Comparison of ENCODE assay signal across 24 cellular contexts in genomic region chr19:29326351-29326750, GRCh38.
A peak's percentile ranks its signal among the peaks of the same experiment; 100 is the strongest.
DNase-seq lines count a peak whose midpoint lies in the region; ATAC-seq, FAIRE-seq and TF ChIP-seq lines count a peak whose summit lies in the region.
"Had no signal": no experiment of that assay in that cellular context is flagged by ENCODE, and none has a peak within 500 bp of the region (broad histone marks: within the 10 kb centered on the region; RNA-seq: fewer than 3 reads in every experiment).

No MANE protein-coding gene starts in this region.

- WGBS in mesendoderm (ENCODE audit: extremely low coverage, insufficient coverage, low lambda C conversion rate) = no CpG with 5 or more reads among the region's 4 CpGs

- no peaks in the 10 kb centered on the region for H3K79me2 ChIP-seq in mesendoderm (ENCODE audit: control insufficient read depth, insufficient read depth, low read length)

- no peak overlapping the region for H2BK5ac ChIP-seq in mesendoderm (ENCODE audit: low read length)

- TF ChIP-seq POLR2A in vagina (IDR thresholded peaks at IDR 0.05) = no peak

- H3K9ac ChIP-seq in mesendoderm (ENCODE audit: low read length) = no peak overlapping the region

- no peak overlapping the region for H2AK5ac ChIP-seq in mesendoderm (ENCODE audit: low read length)

- H3K36me3 ChIP-seq in mesendoderm (ENCODE audit: control insufficient read depth, insufficient read depth, low read length) (no peaks in the 10 kb centered on the region), vagina (no peaks in the 10 kb centered on the region)
- H3K36me3 ChIP-seq: heart right ventricle had no signal

- H3K36me3 Mint-ChIP-seq in natural killer cell treated with Interleukin-12 subunit alpha and Interleukin-12 subunit beta and Interleukin-15 and Interleukin-18, amount 100 ng/mL, for 72 hours = no peaks in the 10 kb centered on the region
- H3K36me3 Mint-ChIP-seq in natural killer cell = no peaks in the 10 kb centered on the region

- no peak overlapping the region for H2BK120ac ChIP-seq in mesendoderm (ENCODE audit: low read depth, low read length)

- no peak overlapping the region for H3K4me3 Mint-ChIP-seq in natural killer cell treated with Interleukin-12 subunit alpha and Interleukin-12 subunit beta and Interleukin-15 and Interleukin-18, amount 100 ng/mL, for 72 hours
- no peak overlapping the region for H3K4me3 Mint-ChIP-seq in natural killer cell
- H3K4me3 Mint-ChIP-seq: naive thymus-derived CD4-positive, alpha-beta T cell; T-helper 2 cell treated with Interferon-gamma antibody and Interleukin-4, amounts not matched to agents 5 μg/mL and 100 μg/mL, for 36 hours had no signal

- no peak overlapping the region for H3K4me2 ChIP-seq in mesendoderm (ENCODE audit: low read length)

- peak; percentile 34 for DNase-seq in natural killer cell treated with Interleukin-12 subunit alpha and Interleukin-12 subunit beta and Interleukin-15 and Interleukin-18, amount 100 ng/mL, for 72 hours (ENCODE audit: low spot score)
- DNase-seq in natural killer cell (no peak), RCC 7860 (ENCODE audit: low spot score) (peak; percentile 29), mesendoderm (peak; percentile 22), vagina (ENCODE audit: extremely low spot score in 2 of 2) (peak; percentile 54 to 64), NCI-H345 (lab: John Stamatoyannopoulos, UW) (no peak)
- no peak for DNase-seq in activated CD4-positive, CD25-positive, alpha-beta regulatory T cell treated with anti-CD3 and anti-CD28 coated beads, Interleukin-2, amount 50 U/mL, for 72 hours
- no peak for DNase-seq in stimulated activated CD4-positive, alpha-beta T cell treated with anti-CD3 and anti-CD28 coated beads, Interleukin-4, amount 100 ng/mL, for 4 hours
- DNase-seq: body of pancreas; effector CD4-positive, alpha-beta T cell; foreskin fibroblast; HCEC 1CT; heart right ventricle; left cardiac atrium; mesenchymal stem cell; naive thymus-derived CD4-positive, alpha-beta T cell; NCI-H1105 treated with DMSO at 0.1 percent for 48 hours; NCI-H2029; NCI-H774; Right ventricle myocardium superior; trophoblast cell had no signal

- no peak for ATAC-seq in natural killer cell treated with Interleukin-12 subunit alpha and Interleukin-12 subunit beta and Interleukin-15 and Interleukin-18, amount 100 ng/mL, for 72 hours
- no peak for ATAC-seq in natural killer cell
- ATAC-seq: body of pancreas; heart right ventricle; left cardiac atrium; naive thymus-derived CD4-positive, alpha-beta T cell had no signal

- no peak overlapping the region for H4K5ac ChIP-seq in mesendoderm (ENCODE audit: low read length)

- no peaks in the 10 kb centered on the region for H3K9me3 Mint-ChIP-seq in natural killer cell treated with Interleukin-12 subunit alpha and Interleukin-12 subunit beta and Interleukin-15 and Interleukin-18, amount 100 ng/mL, for 72 hours
- H3K9me3 Mint-ChIP-seq in natural killer cell = no peaks in the 10 kb centered on the region
- H3K9me3 Mint-ChIP-seq: T-helper 2 cell treated with Interferon-gamma antibody and Interleukin-4, amounts not matched to agents 5 μg/mL and 100 μg/mL, for 36 hours had no signal

- H3K4me3 ChIP-seq in mesendoderm (ENCODE audit: low read length) (no peak overlapping the region), vagina (no peak overlapping the region)
- H3K4me3 ChIP-seq: body of pancreas, heart right ventricle had no signal

- H2BK15ac ChIP-seq in mesendoderm (replicated peaks; ENCODE audit: low read depth) = no peak overlapping the region

- no peak overlapping the region for H3K56ac ChIP-seq in mesendoderm (ENCODE audit: low read length)

- no peak overlapping the region for H3K18ac ChIP-seq in mesendoderm (ENCODE audit: low read length)

- TF ChIP-seq CTCF in natural killer cell (IDR thresholded peaks at IDR 0.05) (no peak), vagina (IDR thresholded peaks at IDR 0.05) (no peak)

- FAIRE-seq in RCC 7860 (lab: Jason Lieb, UNC) = no peak

- H3K23ac ChIP-seq in mesendoderm (ENCODE audit: low read length) = no peak overlapping the region

- H4K8ac ChIP-seq in mesendoderm (ENCODE audit: low read depth, low read length) = no peak overlapping the region

- intact Hi-C loops in natural killer cell (cut with micrococcal nuclease) = no loop called here
- intact Hi-C loops in vagina (cut with DNase I) = no loop called here

- H3K79me1 ChIP-seq in mesendoderm (ENCODE audit: low read length) = no peaks in the 10 kb centered on the region

- H3K9me3 ChIP-seq in vagina = no peaks in the 10 kb centered on the region
- H3K9me3 ChIP-seq: body of pancreas, heart right ventricle had no signal

- no peaks in the 10 kb centered on the region for H3K4me1 Mint-ChIP-seq in natural killer cell treated with Interleukin-12 subunit alpha and Interleukin-12 subunit beta and Interleukin-15 and Interleukin-18, amount 100 ng/mL, for 72 hours (ENCODE audit: low read depth in 2 of 2)
- H3K4me1 Mint-ChIP-seq in natural killer cell = no peaks in the 10 kb centered on the region

- peaks cover 11 to 13% of the 10 kb centered on the region in 2 donors for H3K27me3 Mint-ChIP-seq in natural killer cell treated with Interleukin-12 subunit alpha and Interleukin-12 subunit beta and Interleukin-15 and Interleukin-18, amount 100 ng/mL, for 72 hours
- peaks cover 15 to 35% of the 10 kb centered on the region in 2 donors for H3K27me3 Mint-ChIP-seq in natural killer cell (ENCODE audit: low read depth in 2 of 2)

- no peak overlapping the region for H3K27ac ChIP-seq in mesendoderm (ENCODE audit: low read depth, low read length)
- H3K27ac ChIP-seq in vagina = no peak overlapping the region
- H3K27ac ChIP-seq: body of pancreas, epithelial cell of prostate, heart right ventricle, VCaP had no signal

- H3K4ac ChIP-seq in mesendoderm (ENCODE audit: low read depth, low read length) = no peak overlapping the region

- H3K27me3 ChIP-seq in mesendoderm (ENCODE audit: insufficient read depth, low read length, poor library complexity) (no peaks in the 10 kb centered on the region), vagina (no peaks in the 10 kb centered on the region)
- H3K27me3 ChIP-seq: body of pancreas had no signal

- H3K27ac Mint-ChIP-seq in natural killer cell treated with Interleukin-12 subunit alpha and Interleukin-12 subunit beta and Interleukin-15 and Interleukin-18, amount 100 ng/mL, for 72 hours = no peak overlapping the region
- H3K27ac Mint-ChIP-seq in natural killer cell = no peak overlapping the region
- H3K27ac Mint-ChIP-seq: naive thymus-derived CD4-positive, alpha-beta T cell; T-helper 2 cell treated with Interferon-gamma antibody and Interleukin-4, amounts not matched to agents 5 μg/mL and 100 μg/mL, for 36 hours had no signal

- no peaks in the 10 kb centered on the region for H3K4me1 ChIP-seq in mesendoderm (ENCODE audit: control insufficient read depth, low read depth, low read length)
- H3K4me1 ChIP-seq in vagina = no peaks in the 10 kb centered on the region
- H3K4me1 ChIP-seq: body of pancreas, heart right ventricle had no signal

Comparison
In these comparisons a context has a peak if more than half of its experiments do, and no peak if none do; other contexts are left out.
1. DNase-seq: peak in natural killer cell treated with Interleukin-12 subunit alpha and Interleukin-12 subunit beta and Interleukin-15 and Interleukin-18, amount 100 ng/mL, for 72 hours (single experiment), RCC 7860 (single experiment), mesendoderm (single experiment) and vagina (2 of 2); none in natural killer cell (single experiment), activated CD4-positive, CD25-positive, alpha-beta regulatory T cell treated with anti-CD3 and anti-CD28 coated beads, Interleukin-2, amount 50 U/mL, for 72 hours (single experiment), stimulated activated CD4-positive, alpha-beta T cell treated with anti-CD3 and anti-CD28 coated beads, Interleukin-4, amount 100 ng/mL, for 4 hours (0 of 2) and NCI-H345 (single experiment).